19 cellular contexts compared by ENCODE assay signal in genomic region chr1:159848316-159848715, GRCh38. TPM values are rescaled to one million over a fixed set of nuclear protein-coding genes. Genes with fewer than 3 reads are reported as not detected.
DNase-seq lines count a peak whose midpoint lies in the region; TF ChIP-seq lines count a peak whose summit lies in the region.
"Had no signal": no experiment of that assay in that cellular context is flagged by ENCODE, and none has a peak within 500 bp of the region (broad histone marks: within the 10 kb centered on the region; RNA-seq: fewer than 3 reads in every experiment).

No MANE protein-coding gene starts in this region.

- no peak for TF ChIP-seq CTCF in RWPE1 (conservative IDR thresholded peaks at IDR 0.05; ENCODE audit: low read depth)
- no peak for TF ChIP-seq CTCF in nephron (IDR thresholded peaks at IDR 0.05; ENCODE audit: unreplicated experiment in 3 of 3)
- TF ChIP-seq CTCF in prostate gland (IDR thresholded peaks at IDR 0.05): no peak
- TF ChIP-seq CTCF in type B pancreatic cell (conservative IDR thresholded peaks at IDR 0.05): no peak

- DNase-seq in RWPE1 (ENCODE audit: low spot score) (no peak), epithelial cell of prostate (ENCODE audit: low read depth, low spot score) (no peak), NCI-H2227 treated with DMSO at 0.1 percent for 48 hours (lab: John Stamatoyannopoulos, UW) (no peak), prostate gland (ENCODE audit: low spot score) (no peak), type B pancreatic cell (ENCODE audit: extremely low spot score, unreplicated experiment) (no peak), DMS114 treated with DMSO at 0.1 percent for 48 hours (lab: John Stamatoyannopoulos, UW; ENCODE audit: unreplicated experiment) (no peak)
- DNase-seq: C1 segment of cervical spinal cord; Calu3; CD4-positive, alpha-beta T cell; DMS 273 treated with DMSO at 0.1 percent for 48 hours; DMS79; GOT3; H9 had no signal

- no peak for TF ChIP-seq POLR2A in prostate gland (IDR thresholded peaks at IDR 0.05)

- WGBS in prostate gland: 59% methylated on average over 2 of the region's 2 CpGs

- H3K27me3 ChIP-seq in ACC112 (ENCODE audit: insufficient read depth, low read length) (no peaks in the 10 kb centered on the region), prostate gland (replicated peaks; ENCODE audit: insufficient read depth) (no peaks in the 10 kb centered on the region)

- POLR2A ChIA-PET in RWPE1 (lab: Yijun Ruan, JAX; ENCODE audit: low non-redundant PET): no interaction called here

- H2AFZ ChIP-seq in ACC112 (ENCODE audit: low read length, unreplicated experiment): no peak overlapping the region

- CTCF ChIA-PET in RWPE1 (lab: Yijun Ruan, JAX): interaction anchor here (0.6 kb wide), 1 partner anchor 65 kb away, joined by 3 read pairs; no protein-coding TSS in a partner anchor

- no peaks in the 10 kb centered on the region for H3K9me3 Mint-ChIP-seq in nephron
- no peaks in the 10 kb centered on the region for H3K9me3 Mint-ChIP-seq in type B pancreatic cell
- H3K9me3 Mint-ChIP-seq: CD4-positive, alpha-beta T cell; H9 had no signal

- H3K4me1 ChIP-seq in ACC112 (ENCODE audit: control insufficient read depth, insufficient read depth, low read length, unreplicated experiment) (peaks cover 28% of the 10 kb centered on the region), prostate gland (replicated peaks) (no peaks in the 10 kb centered on the region)

- H3K36me3 Mint-ChIP-seq in nephron (ENCODE audit: low read depth) (no peaks in the 10 kb centered on the region), type B pancreatic cell (no peaks in the 10 kb centered on the region)

- no peaks in the 10 kb centered on the region for H3K9me3 ChIP-seq in prostate gland

- intact Hi-C loops in prostate gland (cut with DNase I): no loop called here

- H3K4me3 Mint-ChIP-seq in nephron: peak overlapping the region in 1 of 3 experiments; percentile 10
- no peak overlapping the region for H3K4me3 Mint-ChIP-seq in type B pancreatic cell
- H3K4me3 Mint-ChIP-seq: B cell; CD4-positive, alpha-beta T cell; H9 had no signal

- H3K36me3 ChIP-seq in ACC112 (ENCODE audit: insufficient read depth, low read length) (no peaks in the 10 kb centered on the region), prostate gland (no peaks in the 10 kb centered on the region)

- H3K27ac Mint-ChIP-seq in nephron (peak overlapping the region in 2 of 3 experiments; percentile 6 to 9), type B pancreatic cell (no peak overlapping the region)
- H3K27ac Mint-ChIP-seq: B cell; CD4-positive, alpha-beta T cell; H9 had no signal

- no peaks in the 10 kb centered on the region for H3K79me2 ChIP-seq in ACC112 (ENCODE audit: control insufficient read depth, insufficient read depth, low read length, unreplicated experiment)

- peaks cover 5% of the 10 kb centered on the region for H3K4me1 Mint-ChIP-seq in nephron
- H3K4me1 Mint-ChIP-seq in type B pancreatic cell (ENCODE audit: unreplicated experiment): no peaks in the 10 kb centered on the region

- H3K4me3 ChIP-seq in ACC112 (ENCODE audit: low read depth, low read length) (no peak overlapping the region), prostate gland (no peak overlapping the region)

- peak overlapping the region; percentile 93 for H3K27ac ChIP-seq in ACC112 (ENCODE audit: low read depth, low read length)
- H3K27ac ChIP-seq in RWPE1: peak overlapping the region; percentile 51; the same call in 1 of the 2 replicates
- peak overlapping the region; percentile 89 for H3K27ac ChIP-seq in epithelial cell of prostate
- H3K27ac ChIP-seq in prostate gland: no peak overlapping the region
- H3K27ac ChIP-seq: 22Rv1 had no signal

- peaks cover 32% of the 10 kb centered on the region for H3K27me3 Mint-ChIP-seq in nephron (ENCODE audit: low read depth)
- peaks cover 57% of the 10 kb centered on the region for H3K27me3 Mint-ChIP-seq in type B pancreatic cell
- H3K27me3 Mint-ChIP-seq: CD4-positive, alpha-beta T cell had no signal

RNA-seq across cellular contexts. Expression of gene VSIG8, which starts 14.1 kb away (rescaled TPM):
- total RNA-seq in prostate gland (not detected), type B pancreatic cell (ENCODE audit: low replicate concordance) (not detected in 2 replicates)
- total RNA-seq: A673; B cell; Calu3; CD4-positive, alpha-beta T cell; G401; H9 had no signal

RNA-seq across cellular contexts. Expression of gene SLAMF8, which starts 21.6 kb away (rescaled TPM):
- total RNA-seq in prostate gland (1 to 10 TPM; 1.1 to 1.2 TPM), type B pancreatic cell (ENCODE audit: low replicate concordance) (not detected in 2 replicates)
- total RNA-seq: A673, Calu3, G401, H9 had no signal

RNA-seq across cellular contexts. Expression of gene FCRL6, which starts 46.2 kb away (rescaled TPM):
- total RNA-seq in prostate gland (not detected), type B pancreatic cell (ENCODE audit: low replicate concordance) (not detected in 2 replicates)
- total RNA-seq: B cell, Calu3, G401, H9 had no signal

RNA-seq across cellular contexts. Expression of gene CFAP45, which starts 51.6 kb away (rescaled TPM):
- total RNA-seq in prostate gland (1 to 10 TPM in 1 of 2 donors, not detected in 1; 2.6 TPM), type B pancreatic cell (ENCODE audit: low replicate concordance) (1.0 and 2.8 TPM in 2 replicates)
- total RNA-seq: G401 had no signal

Comparison
In these comparisons a context has a peak if more than half of its experiments do, and no peak if none do; other contexts are left out.
1. H3K27ac ChIP-seq: peak in ACC112 (single experiment), RWPE1 (single experiment) and epithelial cell of prostate (single experiment); none in prostate gland (0 of 2).